30 cellular contexts compared by ENCODE assay signal in the genomic region with DNA sequence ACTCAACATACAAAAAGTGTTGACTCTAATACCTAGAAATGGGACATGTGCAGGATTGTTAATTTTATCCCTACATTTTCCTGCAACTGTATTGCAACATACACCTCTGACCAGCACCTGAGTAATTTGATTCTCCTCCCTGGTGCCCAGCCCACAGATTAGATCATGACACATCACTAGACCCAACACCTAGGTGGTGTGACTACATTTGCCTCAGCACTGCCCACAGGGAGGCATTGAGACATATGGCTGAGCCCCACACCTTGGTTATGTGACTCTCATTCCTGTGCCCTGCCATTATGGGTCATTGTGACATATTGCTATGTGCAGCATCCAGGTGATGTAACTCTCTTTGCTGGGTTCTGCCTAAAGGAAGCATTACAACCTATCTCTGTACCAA. TPM values are rescaled to one million over a fixed set of nuclear protein-coding genes. Genes with fewer than 3 reads are reported as not detected.
DNase-seq lines count a peak whose midpoint lies in the region; ATAC-seq, FAIRE-seq and TF ChIP-seq lines count a peak whose summit lies in the region.
"Had no signal": no experiment of that assay in that cellular context is flagged by ENCODE, and none has a peak within 500 bp of the region (broad histone marks: within the 10 kb centered on the region; RNA-seq: fewer than 3 reads in every experiment).

No MANE protein-coding gene starts in this region.

- no peaks in the 10 kb centered on the region for H3K27me3 Mint-ChIP-seq in natural killer cell treated with Interleukin-12 subunit alpha and Interleukin-12 subunit beta and Interleukin-15 and Interleukin-18, amount 100 ng/mL, for 72 hours
- H3K27me3 Mint-ChIP-seq in natural killer cell (ENCODE audit: low read depth in 2 of 2): no peaks in the 10 kb centered on the region
- H3K27me3 Mint-ChIP-seq: CD4-positive, alpha-beta T cell; central memory CD8-positive, alpha-beta T cell; effector memory CD8-positive, alpha-beta T cell had no signal

- H3K27ac ChIP-seq in mammary epithelial cell (ENCODE audit: insufficient read depth, low read depth, low read length): peak overlapping the region; percentile 11
- H3K27ac ChIP-seq in transverse colon: no peak overlapping the region
- H3K27ac ChIP-seq in HepG2 (ENCODE audit: extremely low read length, insufficient read depth, low read length): no peak overlapping the region
- H3K27ac ChIP-seq: heart right ventricle, parathyroid adenoma, right atrium auricular region, SK-N-MC, tibial artery had no signal

- BruUV-seq in mammary epithelial cell (replicated peaks; lab: Mats Ljungman, UMichigan) (no TSS peak), HepG2 (replicated peaks; lab: Mats Ljungman, UMichigan) (no TSS peak)

- in situ Hi-C loops in mammary epithelial cell (cut with MboI; ENCODE audit: low sequenced_read_pairs in 2 of 2): loop anchor here (25.0 kb wide), 1 partner anchor 537 kb away; no protein-coding TSS in a partner anchor
- in situ Hi-C loops in transverse colon (cut with MboI; ENCODE audit: low pct_ligation_motif_present in 1 of 4, low pct_unique_long_range_greater_than_20kb in 1 of 4, low sequenced_read_pairs in 3 of 4): no loop called here
- in situ Hi-C loops in HepG2 (cut with HindIII; ENCODE audit: extremely low pct_ligation_motif_present, low pct_unique_long_range_greater_than_20kb): no loop called here

- H3K4me3 Mint-ChIP-seq in natural killer cell treated with Interleukin-12 subunit alpha and Interleukin-12 subunit beta and Interleukin-15 and Interleukin-18, amount 100 ng/mL, for 72 hours: no peak overlapping the region
- H3K4me3 Mint-ChIP-seq in natural killer cell: no peak overlapping the region
- H3K4me3 Mint-ChIP-seq: CD4-positive, alpha-beta T cell; central memory CD8-positive, alpha-beta T cell; effector memory CD8-positive, alpha-beta T cell had no signal

- H3K9ac ChIP-seq in mammary epithelial cell (ENCODE audit: insufficient read depth, low read length) (no peak overlapping the region), HepG2 (ENCODE audit: insufficient read depth, low read depth, low read length) (no peak overlapping the region)
- H3K9ac ChIP-seq: parathyroid adenoma had no signal

- dilution Hi-C loops in mammary epithelial cell (cut with HindIII; ENCODE audit: low sequenced_read_pairs): no loop called here

- H3K36me3 Mint-ChIP-seq in natural killer cell treated with Interleukin-12 subunit alpha and Interleukin-12 subunit beta and Interleukin-15 and Interleukin-18, amount 100 ng/mL, for 72 hours: peaks cover 28% of the 10 kb centered on the region
- peaks cover 11% of the 10 kb centered on the region for H3K36me3 Mint-ChIP-seq in natural killer cell

- H3K9me3 Mint-ChIP-seq in natural killer cell treated with Interleukin-12 subunit alpha and Interleukin-12 subunit beta and Interleukin-15 and Interleukin-18, amount 100 ng/mL, for 72 hours: no peaks in the 10 kb centered on the region
- peaks cover 0 to 3% of the 10 kb centered on the region in 2 donors for H3K9me3 Mint-ChIP-seq in natural killer cell
- H3K9me3 Mint-ChIP-seq: central memory CD8-positive, alpha-beta T cell had no signal

- no peak for TF ChIP-seq RAD21 in HepG2 (CRISPR knock-in tag; IDR thresholded peaks at IDR 0.05)

- CTCF ChIA-PET in mammary epithelial cell (lab: Charles Lee; ENCODE audit: low non-redundant PET): no interaction called here
- CTCF ChIA-PET in HepG2 (lab: Yijun Ruan, JAX; ENCODE audit: low intra/inter-chr PET ratio, low total read pairs): no interaction called here

- H3K36me3 ChIP-seq in mammary epithelial cell (ENCODE audit: insufficient read depth, low read length) (no peaks in the 10 kb centered on the region), transverse colon (no peaks in the 10 kb centered on the region), HepG2 (replicated peaks in 1 of 2; ENCODE audit: control insufficient read depth in 1 of 2, insufficient read depth in 2 of 2, low read length in 2 of 2) (peaks cover 0 to 4% of the 10 kb centered on the region in 2 experiments; a peak in 3 of 5 replicates)

- TF ChIP-seq EP300 in transverse colon (IDR thresholded peaks at IDR 0.05; ENCODE audit: low read depth): no peak
- no peak for TF ChIP-seq EP300 in HepG2 (IDR thresholded peaks at IDR 0.05; ENCODE audit: low read depth in 2 of 2, low read length in 2 of 2)
- no peak for TF ChIP-seq EP300 in HepG2 (CRISPR knock-in tag; IDR thresholded peaks at IDR 0.05; ENCODE audit: borderline replicate concordance)

- H3K27ac Mint-ChIP-seq in natural killer cell treated with Interleukin-12 subunit alpha and Interleukin-12 subunit beta and Interleukin-15 and Interleukin-18, amount 100 ng/mL, for 72 hours: peak overlapping the region; percentile 70 to 89
- no peak overlapping the region for H3K27ac Mint-ChIP-seq in natural killer cell
- H3K27ac Mint-ChIP-seq: CD4-positive, alpha-beta T cell; effector memory CD8-positive, alpha-beta T cell had no signal

- H4K20me1 ChIP-seq in mammary epithelial cell (ENCODE audit: insufficient read depth, low read length): no peaks in the 10 kb centered on the region
- no peaks in the 10 kb centered on the region for H4K20me1 ChIP-seq in HepG2 (ENCODE audit: insufficient read depth, low read length)

- H3K27me3 ChIP-seq in mammary epithelial cell (ENCODE audit: insufficient read depth, low read length): no peaks in the 10 kb centered on the region
- H3K27me3 ChIP-seq in transverse colon: no peaks in the 10 kb centered on the region
- H3K27me3 ChIP-seq in HepG2 (ENCODE audit: control insufficient read depth in 1 of 2, insufficient read depth in 2 of 2, low read length in 2 of 2): no peaks in the 10 kb centered on the region
- H3K27me3 ChIP-seq: heart right ventricle, right atrium auricular region, tibial artery had no signal

- no peaks in the 10 kb centered on the region for H3K79me2 ChIP-seq in mammary epithelial cell (ENCODE audit: insufficient read depth, low read length)
- H3K79me2 ChIP-seq in HepG2 (ENCODE audit: insufficient read depth, low read length): no peaks in the 10 kb centered on the region
- H3K79me2 ChIP-seq: parathyroid adenoma had no signal

- no peak for FAIRE-seq in HepG2 (lab: Jason Lieb, UNC)
- FAIRE-seq: frontal cortex, GM12891 had no signal

- no peak for TF ChIP-seq POLR2A in transverse colon (IDR thresholded peaks at IDR 0.05)
- no peak for TF ChIP-seq POLR2A in HepG2 (IDR thresholded peaks at IDR 0.05; ENCODE audit: insufficient read depth in 1 of 2, low read depth in 2 of 2, low read length in 2 of 2)

- POLR2A ChIA-PET in HepG2 (lab: Yijun Ruan, JAX): no interaction called here

- peaks cover 29 to 34% of the 10 kb centered on the region in 2 donors for H3K4me1 Mint-ChIP-seq in natural killer cell treated with Interleukin-12 subunit alpha and Interleukin-12 subunit beta and Interleukin-15 and Interleukin-18, amount 100 ng/mL, for 72 hours (ENCODE audit: low read depth in 2 of 2)
- peaks cover 19 to 21% of the 10 kb centered on the region in 2 donors for H3K4me1 Mint-ChIP-seq in natural killer cell

- peak; percentile 62 for DNase-seq in natural killer cell treated with Interleukin-12 subunit alpha and Interleukin-12 subunit beta and Interleukin-15 and Interleukin-18, amount 100 ng/mL, for 72 hours (ENCODE audit: low spot score)
- DNase-seq in natural killer cell (no peak), mammary epithelial cell (peak; percentile 92), left colon (no peak), transverse colon (peak; percentile 16), T-helper 9 cell (no peak), HepG2 (ENCODE audit: low spot score) (no peak)
- DNase-seq: activated CD4-positive, alpha-beta T cell treated with anti-CD3 and anti-CD28 coated beads, Interleukin-2, amount 50 U/mL, for 4 hours; activated CD4-positive, CD25-positive, alpha-beta regulatory T cell; activated naive CD4-positive, alpha-beta T cell treated with Interleukin-2 at 50 U/mL for 16 hours; CD4-positive, alpha-beta T cell; DMS 273 treated with DMSO at 0.1 percent for 48 hours; effector memory CD8-positive, alpha-beta T cell; heart right ventricle; Kasumi-1; kidney glomerular epithelial cell; MV-4-11; NCI-H1436 treated with DMSO at 0.1 percent for 48 hours; NCI-H446 treated with DMSO at 0.1 percent for 48 hours; NCI-H774; stimulated activated CD4-positive, alpha-beta T cell treated with anti-CD3 and anti-CD28 coated beads, Interleukin-2, amount 100 ng/mL, for 24 hours; tibial artery had no signal

- H2AFZ ChIP-seq in mammary epithelial cell (ENCODE audit: low read depth, low read length): no peak overlapping the region
- no peak overlapping the region for H2AFZ ChIP-seq in HepG2 (ENCODE audit: low read length)
- H2AFZ ChIP-seq: parathyroid adenoma had no signal

- peaks cover 21% of the 10 kb centered on the region for H3K4me1 ChIP-seq in mammary epithelial cell (ENCODE audit: insufficient read depth, low read length)
- no peaks in the 10 kb centered on the region for H3K4me1 ChIP-seq in transverse colon
- H3K4me1 ChIP-seq in HepG2 (ENCODE audit: insufficient read depth, low read length): no peaks in the 10 kb centered on the region
- H3K4me1 ChIP-seq: right atrium auricular region, tibial artery had no signal

- TF ChIP-seq CTCF in natural killer cell (IDR thresholded peaks at IDR 0.05): no peak
- TF ChIP-seq CTCF in mammary epithelial cell (conservative IDR thresholded peaks at IDR 0.05 in 1 of 2, IDR thresholded peaks at IDR 0.05 in 1 of 2; ENCODE audit: extremely low read depth in 1 of 2, insufficient read depth in 1 of 2, low read depth in 1 of 2, low read length in 2 of 2): no peak
- no peak for TF ChIP-seq CTCF in transverse colon (IDR thresholded peaks at IDR 0.05)
- no peak for TF ChIP-seq CTCF in HepG2 (CRISPR knock-in tag; IDR thresholded peaks at IDR 0.05)

- no peak overlapping the region for H3K4me3 ChIP-seq in mammary epithelial cell (replicated peaks in 1 of 3; ENCODE audit: insufficient read depth in 1 of 3, low read depth in 2 of 3, low read length in 3 of 3)
- no peak overlapping the region for H3K4me3 ChIP-seq in transverse colon
- H3K4me3 ChIP-seq in HepG2 (replicated peaks in 1 of 3; ENCODE audit: insufficient read depth in 1 of 3, low read depth in 2 of 3, low read length in 3 of 3): no peak overlapping the region
- H3K4me3 ChIP-seq: HAP-1, heart right ventricle, right atrium auricular region, SK-N-MC, tibial artery had no signal

- no peaks in the 10 kb centered on the region for H3K9me3 ChIP-seq in mammary epithelial cell (replicated peaks; ENCODE audit: insufficient read depth, low read length)
- H3K9me3 ChIP-seq in transverse colon: no peaks in the 10 kb centered on the region
- no peaks in the 10 kb centered on the region for H3K9me3 ChIP-seq in HepG2 (ENCODE audit: low read length)
- H3K9me3 ChIP-seq: HAP-1, right atrium auricular region, tibial artery had no signal

- H3K4me2 ChIP-seq in mammary epithelial cell (ENCODE audit: insufficient read depth, low read depth, low read length) (no peak overlapping the region), HepG2 (ENCODE audit: low read depth, low read length) (no peak overlapping the region)

- peak; percentile 54 to 71 for ATAC-seq in natural killer cell treated with Interleukin-12 subunit alpha and Interleukin-12 subunit beta and Interleukin-15 and Interleukin-18, amount 100 ng/mL, for 72 hours
- ATAC-seq in natural killer cell (no peak), left colon (peak; percentile 42), GM19463 (IDR thresholded peaks at IDR 0.05; ENCODE audit: unreplicated experiment) (no peak), HepG2 (no peak)
- ATAC-seq: effector memory CD8-positive, alpha-beta T cell; heart right ventricle had no signal

- intact Hi-C loops in natural killer cell (cut with micrococcal nuclease): no loop called here
- intact Hi-C loops in mammary epithelial cell (cut with micrococcal nuclease): loop anchor here (2.0 kb wide), 1 partner anchor 19 kb away; no protein-coding TSS in a partner anchor
- intact Hi-C loops in left colon (cut with DNase I, micrococcal nuclease): no loop called here
- intact Hi-C loops in transverse colon (cut with DNase I; ENCODE audit: low total_unique reads): no loop called here
- intact Hi-C loops in HepG2 (cut with micrococcal nuclease; ENCODE audit: unreplicated experiment): no loop called here

RNA-seq across cellular contexts. Expression of gene ZNF254, which starts 13.2 kb away (rescaled TPM):
- total RNA-seq in natural killer cell treated with Interleukin-12 subunit alpha and Interleukin-12 subunit beta and Interleukin-15 and Interleukin-18, amount 100 ng/mL, for 72 hours: 10 to 100 TPM; 10.5 to 13.4 TPM
- 10 to 100 TPM; 16.7 to 20.5 (median 19.8) TPM for total RNA-seq in natural killer cell
- 10 to 100 TPM in 1 of 2 donors, 1 to 10 TPM in 1; 7.4 to 18.3 TPM for total RNA-seq in mammary epithelial cell
- polyA plus RNA-seq in mammary epithelial cell: 3.7 TPM
- polyA minus RNA-seq in mammary epithelial cell: 3.8 TPM
- 10 to 100 TPM; 13.3 to 18.3 TPM for total RNA-seq in left colon
- 10 to 100 TPM in 3 of 4 donors, 1 to 10 TPM in 1; 5.2 to 25.1 (median 21.4) TPM for total RNA-seq in transverse colon
- 4.6 and 5.6 TPM in 2 replicates for total RNA-seq in HepG2 (2016; rRNA removed; fragmentation: Illumina TruSeq; extraction: Trizol)
- 2.2 and 2.3 TPM in 2 replicates for total RNA-seq in HepG2 (2016; cell fraction: cytosol; rRNA removed; fragmentation: Illumina TruSeq; extraction: Trizol; ENCODE audit: low read depth)
- 4.0 and 5.4 TPM in 2 replicates for total RNA-seq in HepG2 (2016; cell fraction: insoluble cytoplasmic fraction; rRNA removed; fragmentation: Illumina TruSeq; extraction: Trizol)
- total RNA-seq in HepG2 (2016; cell fraction: membrane; rRNA removed; fragmentation: Illumina TruSeq; extraction: Trizol): 1.9 and 2.5 TPM in 2 replicates
- total RNA-seq in HepG2 (2016; cell fraction: nucleus; rRNA removed; fragmentation: Illumina TruSeq; extraction: Trizol): 9.6 and 9.7 TPM in 2 replicates
- polyA plus RNA-seq in HepG2 (2011; rRNA removed): 2.6 TPM in 2 replicates
- 0.68 and 1.6 TPM in 2 replicates for polyA plus RNA-seq in HepG2 (2011; cell fraction: cytosol; rRNA removed)
- 1.6 and 2.1 TPM in 2 replicates for polyA plus RNA-seq in HepG2 (2011; cell fraction: nucleus; rRNA removed)
- polyA plus RNA-seq in HepG2 (2012): 3.7 and 4.1 TPM in 2 replicates
- 0.17 and 0.38 TPM in 2 replicates for polyA plus RNA-seq in HepG2 (2016; cell fraction: cytosol; fragmentation: Illumina TruSeq; extraction: Trizol; ENCODE audit: low read depth)
- polyA plus RNA-seq in HepG2 (2016; cell fraction: insoluble cytoplasmic fraction; fragmentation: Illumina TruSeq; extraction: Trizol; ENCODE audit: low read depth): 6.1 and 6.6 TPM in 2 replicates
- polyA plus RNA-seq in HepG2 (2016; cell fraction: membrane; fragmentation: Illumina TruSeq; extraction: Trizol; ENCODE audit: low read depth): 0.87 and 0.90 TPM in 2 replicates
- 7.1 and 7.5 TPM in 2 replicates for polyA plus RNA-seq in HepG2 (2016; cell fraction: nucleus; fragmentation: Illumina TruSeq; extraction: Trizol; ENCODE audit: insufficient read depth, low read depth)
- 1.0 and 11.6 TPM in 2 replicates for polyA minus RNA-seq in HepG2 (2011; rRNA and poly(A)+ RNA removed; ENCODE audit: low replicate concordance)
- 2.7 and 3.7 TPM in 2 replicates for polyA minus RNA-seq in HepG2 (2011; cell fraction: cytosol; rRNA and poly(A)+ RNA removed)
- polyA minus RNA-seq in HepG2 (2011; cell fraction: nucleus; rRNA and poly(A)+ RNA removed): 13.6 and 18.0 TPM in 2 replicates

Comparison
In these comparisons a context has a peak if more than half of its experiments do, and no peak if none do; other contexts are left out.
1. ATAC-seq: peak in natural killer cell treated with Interleukin-12 subunit alpha and Interleukin-12 subunit beta and Interleukin-15 and Interleukin-18, amount 100 ng/mL, for 72 hours (2 of 2) and left colon (single experiment); none in natural killer cell (0 of 3), GM19463 (single experiment) and HepG2 (single experiment).
2. DNase-seq: peak in natural killer cell treated with Interleukin-12 subunit alpha and Interleukin-12 subunit beta and Interleukin-15 and Interleukin-18, amount 100 ng/mL, for 72 hours (single experiment), mammary epithelial cell (single experiment) and transverse colon (single experiment); none in natural killer cell (single experiment), left colon (0 of 2), T-helper 9 cell (single experiment) and HepG2 (single experiment).
3. H3K27ac Mint-ChIP-seq: peak in natural killer cell treated with Interleukin-12 subunit alpha and Interleukin-12 subunit beta and Interleukin-15 and Interleukin-18, amount 100 ng/mL, for 72 hours (2 of 2); none in natural killer cell (0 of 2).
4. in situ Hi-C loops: an anchor here in mammary epithelial cell (25.0 kb wide); none called in transverse colon and HepG2.